8 cellular contexts compared by ENCODE assay signal in genomic region chr5:78908173-78908901, GRCh38.
DNase-seq lines count a peak whose midpoint lies in the region; ATAC-seq and TF ChIP-seq lines count a peak whose summit lies in the region.

No MANE protein-coding gene starts in this region.

- H3K4me2 ChIP-seq in BLaER1 treated with 17β-estradiol and CSF1 and Interleukin-3, amounts not matched to agents 10 nM and 100 nM = peak overlapping the region; percentile 54 to 82 (median 72)

- H3K27ac ChIP-seq in BLaER1 treated with 17β-estradiol and CSF1 and Interleukin-3, amounts not matched to agents 10 nM and 100 nM = peak overlapping the region in 5 of 11 experiments; percentile 37 to 73 (median 64); a peak in 10 of 22 replicates

- DNase-seq in NCI-H146 treated with DMSO at 0.1 percent for 48 hours (lab: John Stamatoyannopoulos, UW; ENCODE audit: unreplicated experiment) (peak; percentile 67), astrocyte of the spinal cord (ENCODE audit: low read depth, low spot score) (peak; percentile 88), iris pigment epithelial cell (ENCODE audit: low read depth) (peak; percentile 67), superior temporal gyrus (ENCODE audit: extremely low spot score) (peak; percentile 46), NCI-H226 (no peak)

- H3K36me3 ChIP-seq in BLaER1 treated with 17β-estradiol and CSF1 and Interleukin-3, amounts not matched to agents 10 nM and 100 nM = 0 out of 22 replicates have a peak, but pooled peaks cover 0 to 4% (median 0%) of the 10 kb centered on the region in 11 experiments

- ATAC-seq in HG03571 (IDR thresholded peaks at IDR 0.05; ENCODE audit: unreplicated experiment) (no peak), GM19467 (IDR thresholded peaks at IDR 0.05; ENCODE audit: unreplicated experiment) (no peak)

- H3K4me1 ChIP-seq in BLaER1 treated with 17β-estradiol and CSF1 and Interleukin-3, amounts not matched to agents 10 nM and 100 nM = peaks cover 37 to 48% (median 44%) of the 10 kb centered on the region in 10 experiments

- in situ Hi-C loops in astrocyte of the spinal cord (cut with HindIII; ENCODE audit: low sequenced_read_pairs) = no loop called here

- TF ChIP-seq CTCF in astrocyte of the spinal cord (IDR thresholded peaks at IDR 0.05; ENCODE audit: low read depth, low read length) = no peak

- peaks cover 0 to 4% (median 0%) of the 10 kb centered on the region in 11 experiments; a peak in 1 of 22 replicates for H4K20me1 ChIP-seq in BLaER1 treated with 17β-estradiol and CSF1 and Interleukin-3, amounts not matched to agents 10 nM and 100 nM

- 0 out of 20 replicates have a peak overlapping the region, but pooled peaks of 2 of the 10 experiments have one; percentile 3 to 7 for H3K4me3 ChIP-seq in BLaER1 treated with 17β-estradiol and CSF1 and Interleukin-3, amounts not matched to agents 10 nM and 100 nM
- H3K4me3 ChIP-seq in astrocyte of the spinal cord (ENCODE audit: low read depth, low read length) = peak overlapping the region; percentile 3

- no peaks in the 10 kb centered on the region for H3K9me3 ChIP-seq in BLaER1 treated with 17β-estradiol and CSF1 and Interleukin-3, amounts not matched to agents 10 nM and 100 nM (replicated peaks in 1 of 11)

- H3K9ac ChIP-seq in BLaER1 treated with 17β-estradiol and CSF1 and Interleukin-3, amounts not matched to agents 10 nM and 100 nM = peak overlapping the region in 6 of 11 experiments; percentile 11 to 58 (median 26); a peak in 7 of 22 replicates

- no peaks in the 10 kb centered on the region for H3K27me3 ChIP-seq in BLaER1 treated with 17β-estradiol and CSF1 and Interleukin-3, amounts not matched to agents 10 nM and 100 nM
